ENCODE assay signal across 10 cellular contexts in the genomic region with DNA sequence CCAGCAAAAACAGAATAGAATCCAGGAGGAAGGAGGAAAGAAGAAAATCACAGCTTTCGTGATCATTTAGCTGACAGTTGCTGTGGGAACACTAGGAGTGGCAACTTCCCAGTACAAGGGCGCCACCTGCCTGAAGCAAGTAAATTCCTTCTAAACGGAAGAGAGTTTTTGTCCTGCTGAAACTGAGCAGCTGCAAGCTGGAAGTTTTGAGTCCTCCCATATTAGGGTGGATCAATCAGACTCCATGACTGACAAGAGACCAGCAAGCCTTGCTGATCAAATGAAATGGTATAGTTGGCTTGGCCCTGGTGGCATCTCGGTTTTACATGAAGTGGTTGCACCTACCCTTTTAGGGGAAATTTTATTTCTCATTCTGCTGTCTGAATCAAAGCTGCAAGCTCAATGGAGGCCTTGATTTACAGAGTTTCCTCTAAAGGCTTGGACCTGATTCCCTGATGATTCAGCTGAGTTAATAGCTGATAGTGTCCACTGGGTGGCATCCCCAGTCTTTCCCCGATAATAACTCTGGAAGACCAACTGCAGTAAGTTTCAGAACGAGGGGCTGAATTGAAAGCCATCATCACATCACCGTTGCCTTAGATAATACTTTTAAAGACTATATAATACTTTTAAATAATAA.
DNase-seq lines count a peak whose midpoint lies in the region; ATAC-seq and TF ChIP-seq lines count a peak whose summit lies in the region.
"Had no signal": no experiment of that assay in that cellular context is flagged by ENCODE, and none has a peak within 500 bp of the region (broad histone marks: within the 10 kb centered on the region; RNA-seq: fewer than 3 reads in every experiment).

No MANE protein-coding gene starts in this region.

- peaks cover 6% of the 10 kb centered on the region for H3K4me1 ChIP-seq in adipocyte (ENCODE audit: control insufficient read depth, insufficient read depth, low read length)
- H3K4me1 ChIP-seq in heart left ventricle = peaks cover 0 to 14% (median 0%) of the 10 kb centered on the region in 12 donors

- TF ChIP-seq POLR2A in heart left ventricle (IDR thresholded peaks at IDR 0.05) = no peak

- no peaks in the 10 kb centered on the region for H3K27me3 Mint-ChIP-seq in natural killer cell treated with Interleukin-12 subunit alpha and Interleukin-12 subunit beta and Interleukin-15 and Interleukin-18, amount 100 ng/mL, for 72 hours

- H3K36me3 Mint-ChIP-seq in natural killer cell treated with Interleukin-12 subunit alpha and Interleukin-12 subunit beta and Interleukin-15 and Interleukin-18, amount 100 ng/mL, for 72 hours = no peaks in the 10 kb centered on the region
- H3K36me3 Mint-ChIP-seq: activated naive CD4-positive, alpha-beta T cell treated with anti-CD3 and anti-CD28 coated beads, Interleukin-2, amount 50 U/mL, for 72 hours had no signal

- no peaks in the 10 kb centered on the region for H3K9me3 ChIP-seq in adipocyte (ENCODE audit: control insufficient read depth, low read length)
- H3K9me3 ChIP-seq in heart left ventricle = no peaks in the 10 kb centered on the region
- H3K9me3 ChIP-seq: BLaER1 treated with 17β-estradiol and CSF1 and Interleukin-3, amounts not matched to agents 10 nM and 100 nM had no signal

- ATAC-seq in HG02763 (IDR thresholded peaks at IDR 0.05; ENCODE audit: unreplicated experiment) (peak; percentile 53), heart left ventricle (peak; percentile 75 to 92 (median 86))
- ATAC-seq in natural killer cell treated with Interleukin-12 subunit alpha and Interleukin-12 subunit beta and Interleukin-15 and Interleukin-18, amount 100 ng/mL, for 72 hours = no peak

- H3K27ac Mint-ChIP-seq in natural killer cell treated with Interleukin-12 subunit alpha and Interleukin-12 subunit beta and Interleukin-15 and Interleukin-18, amount 100 ng/mL, for 72 hours = no peak overlapping the region
- H3K27ac Mint-ChIP-seq: activated naive CD4-positive, alpha-beta T cell treated with anti-CD3 and anti-CD28 coated beads, Interleukin-2, amount 50 U/mL, for 72 hours had no signal

- peak; percentile 26 for DNase-seq in NK-92 treated with Interleukin-12 subunit alpha and Interleukin-12 subunit beta, amount 100 ng/mL, for 24 hours (lab: John Stamatoyannopoulos, UW)
- DNase-seq in NK-92 (lab: John Stamatoyannopoulos, UW; ENCODE audit: unreplicated experiment) (no peak), NCI-H2196 (lab: John Stamatoyannopoulos, UW; ENCODE audit: unreplicated experiment) (peak; percentile 55), adipocyte (ENCODE audit: low read depth) (peak; percentile 86), heart left ventricle (peak; percentile 63 to 76 (median 68)), posterior cingulate gyrus (peak; percentile 42 to 93 (median 79))
- DNase-seq in natural killer cell treated with Interleukin-12 subunit alpha and Interleukin-12 subunit beta and Interleukin-15 and Interleukin-18, amount 100 ng/mL, for 72 hours (ENCODE audit: low spot score) = no peak

- H3K9ac ChIP-seq in adipocyte (ENCODE audit: low read length) = peak overlapping the region; percentile 16
- H3K9ac ChIP-seq: BLaER1 treated with 17β-estradiol and CSF1 and Interleukin-3, amounts not matched to agents 10 nM and 100 nM had no signal

- no peaks in the 10 kb centered on the region for H3K9me3 Mint-ChIP-seq in natural killer cell treated with Interleukin-12 subunit alpha and Interleukin-12 subunit beta and Interleukin-15 and Interleukin-18, amount 100 ng/mL, for 72 hours
- H3K9me3 Mint-ChIP-seq: activated naive CD4-positive, alpha-beta T cell treated with anti-CD3 and anti-CD28 coated beads, Interleukin-2, amount 50 U/mL, for 72 hours had no signal

- H3K36me3 ChIP-seq in adipocyte (ENCODE audit: control insufficient read depth, insufficient read depth, low read length, severe bottlenecking) (no peaks in the 10 kb centered on the region), heart left ventricle (no peaks in the 10 kb centered on the region)
- H3K36me3 ChIP-seq: BLaER1 treated with 17β-estradiol and CSF1 and Interleukin-3, amounts not matched to agents 10 nM and 100 nM had no signal

- peak; percentile 40 to 76 (median 64) for TF ChIP-seq CTCF in heart left ventricle (IDR thresholded peaks at IDR 0.05)

- H3K27me3 ChIP-seq in adipocyte (replicated peaks; ENCODE audit: control insufficient read depth, insufficient read depth, low read length) = no peaks in the 10 kb centered on the region
- H3K27me3 ChIP-seq in heart left ventricle = no peaks in the 10 kb centered on the region
- H3K27me3 ChIP-seq: BLaER1 treated with 17β-estradiol and CSF1 and Interleukin-3, amounts not matched to agents 10 nM and 100 nM had no signal

- 23 to 29% (median 24%) methylated on average over 7 of the region's 7 CpGs for WGBS in heart left ventricle, 4 donors

- H3K27ac ChIP-seq in heart left ventricle = peak overlapping the region in 2 of 12 donors; percentile 5 to 18
- H3K27ac ChIP-seq: BLaER1 treated with 17β-estradiol and CSF1 and Interleukin-3, amounts not matched to agents 10 nM and 100 nM had no signal

- no peak overlapping the region for H3K4me3 Mint-ChIP-seq in natural killer cell treated with Interleukin-12 subunit alpha and Interleukin-12 subunit beta and Interleukin-15 and Interleukin-18, amount 100 ng/mL, for 72 hours

- no peak overlapping the region for H3K4me3 ChIP-seq in adipocyte (ENCODE audit: low read length)
- peak overlapping the region in 3 of 12 donors; percentile 9 to 29 (median 9) for H3K4me3 ChIP-seq in heart left ventricle
- H3K4me3 ChIP-seq: BLaER1 treated with 17β-estradiol and CSF1 and Interleukin-3, amounts not matched to agents 10 nM and 100 nM had no signal

- no peaks in the 10 kb centered on the region for H3K4me1 Mint-ChIP-seq in natural killer cell treated with Interleukin-12 subunit alpha and Interleukin-12 subunit beta and Interleukin-15 and Interleukin-18, amount 100 ng/mL, for 72 hours (ENCODE audit: low read depth in 2 of 2)

- intact Hi-C loops in heart left ventricle (cut with DNase I) (loop anchor here in 9 of 10 donors (2.0 to 5.0 kb wide), 5 partner anchors 553 to 1043 kb away; a partner anchor contains a TSS), posterior cingulate gyrus (cut with DNase I) (loop anchor here (1.0 kb wide), 1 partner anchor 771 kb away; no protein-coding TSS in a partner anchor)

Comparison
In these comparisons a context has a peak if more than half of its experiments do, and no peak if none do; other contexts are left out.
1. DNase-seq: peak in NK-92 treated with Interleukin-12 subunit alpha and Interleukin-12 subunit beta, amount 100 ng/mL, for 24 hours (single experiment), NCI-H2196 (single experiment), adipocyte (single experiment), heart left ventricle (5 of 5) and posterior cingulate gyrus (10 of 10); none in NK-92 (single experiment) and natural killer cell treated with Interleukin-12 subunit alpha and Interleukin-12 subunit beta and Interleukin-15 and Interleukin-18, amount 100 ng/mL, for 72 hours (single experiment).
2. ATAC-seq: peak in HG02763 (single experiment) and heart left ventricle (4 of 4); none in natural killer cell treated with Interleukin-12 subunit alpha and Interleukin-12 subunit beta and Interleukin-15 and Interleukin-18, amount 100 ng/mL, for 72 hours (0 of 2).